ENCODE assay signal across 14 cellular contexts in the genomic region with DNA sequence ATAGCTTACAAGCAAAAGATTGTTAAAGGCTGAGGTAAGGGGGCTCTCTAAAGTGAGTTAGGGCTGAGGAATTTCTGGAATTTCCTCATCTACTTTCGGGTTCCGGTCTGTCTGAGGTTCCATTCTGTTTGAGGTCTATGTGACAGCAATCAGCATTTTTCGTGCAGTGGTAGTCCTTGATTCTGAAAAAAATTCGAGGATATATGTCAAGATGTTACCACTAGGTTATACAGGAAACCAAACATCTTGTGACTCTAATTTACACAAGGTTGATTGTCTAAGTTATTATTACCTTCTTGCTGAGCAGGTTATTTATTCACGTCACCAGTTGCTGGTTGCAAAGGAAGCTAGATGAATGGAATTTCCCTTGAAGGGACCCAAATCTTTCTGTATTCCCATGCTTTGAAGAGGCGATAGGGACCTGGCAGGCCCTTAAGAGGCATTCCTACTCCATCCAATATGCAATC. TPM values are rescaled to one million over a fixed set of nuclear protein-coding genes. Genes with fewer than 3 reads are reported as not detected.
A peak's percentile ranks its signal among the peaks of the same experiment; 100 is the strongest.
DNase-seq lines count a peak whose midpoint lies in the region; ATAC-seq and TF ChIP-seq lines count a peak whose summit lies in the region.
"Had no signal": no experiment of that assay in that cellular context is flagged by ENCODE, and none has a peak within 500 bp of the region (broad histone marks: within the 10 kb centered on the region; RNA-seq: fewer than 3 reads in every experiment).

No MANE protein-coding gene starts in this region.

- H3K4me3 Mint-ChIP-seq in endothelial cell (ENCODE audit: unreplicated experiment) = no peak overlapping the region
- H3K4me3 Mint-ChIP-seq in activated naive CD4-positive, alpha-beta T cell treated with anti-CD3 and anti-CD28 coated beads for 36 hours = no peak overlapping the region
- no peak overlapping the region for H3K4me3 Mint-ChIP-seq in activated CD4-positive, alpha-beta T cell treated with anti-CD3 and anti-CD28 coated beads, Interleukin-2, amount 10 ng/mL, durations not matched to agents 7 days and 5 days
- H3K4me3 Mint-ChIP-seq: activated CD4-positive, alpha-beta T cell treated with anti-CD3 and anti-CD28 coated beads for 36 hours; CD8-positive, alpha-beta T cell had no signal

- H4K20me1 ChIP-seq in PC-9 (ENCODE audit: insufficient read depth) = no peaks in the 10 kb centered on the region

- peaks cover 8% of the 10 kb centered on the region; the same call in 1 of the 2 replicates for H3K4me1 ChIP-seq in PC-9 (replicated peaks; ENCODE audit: insufficient read depth)
- peaks cover 20% of the 10 kb centered on the region for H3K4me1 ChIP-seq in mesodermal cell (ENCODE audit: control insufficient read depth, insufficient read depth, low read length, poor library complexity, severe bottlenecking)

- H3K36me3 ChIP-seq in PC-9 (ENCODE audit: low read depth) = no peaks in the 10 kb centered on the region
- H3K36me3 ChIP-seq in mesodermal cell (ENCODE audit: control insufficient read depth, insufficient read depth, low read length) = no peaks in the 10 kb centered on the region
- H3K36me3 ChIP-seq: thoracic aorta had no signal

- peak; percentile 76 for DNase-seq in EH (ENCODE audit: low read depth)
- DNase-seq in PC-9 = peak; percentile 22 to 33
- no peak for DNase-seq in endothelial cell (ENCODE audit: low spot score)
- DNase-seq in NCI-H446 treated with DMSO at 0.1 percent for 48 hours (lab: John Stamatoyannopoulos, UW) = no peak
- no peak for DNase-seq in activated naive CD4-positive, alpha-beta T cell treated with anti-CD3 and anti-CD28 coated beads for 36 hours
- no peak for DNase-seq in activated CD4-positive, alpha-beta T cell treated with anti-CD3 and anti-CD28 coated beads, Interleukin-2, amount 10 ng/mL, durations not matched to agents 7 days and 5 days
- DNase-seq: activated CD4-positive, alpha-beta T cell treated with anti-CD3 and anti-CD28 coated beads for 36 hours; CD8-positive, alpha-beta T cell; NCI-H1694; stimulated activated CD4-positive, alpha-beta T cell treated with anti-CD3 and anti-CD28 coated beads, Interleukin-4, amount 100 ng/mL, for 24 hours had no signal

- H2AFZ ChIP-seq in PC-9 = no peak overlapping the region

- 14% methylated on average over 1 of the region's 6 CpGs; no CpG with 5 or more reads in 1 of the 2 experiments for WGBS in mesodermal cell (ENCODE audit: insufficient coverage in 2 of 2), 2 experiments

- no peaks in the 10 kb centered on the region for H3K79me2 ChIP-seq in PC-9 (ENCODE audit: low read depth)

- 0 out of 2 replicates have a peak, but pooled peaks cover 5% of the 10 kb centered on the region for H3F3A ChIP-seq in PC-9 (ENCODE audit: insufficient read depth, low read depth)

- POLR2A ChIA-PET in PC-9 (lab: Charles Lee; ENCODE audit: unreplicated experiment) = no interaction called here
- POLR2A ChIA-PET in activated CD4-positive, alpha-beta T cell treated with anti-CD3 and anti-CD28 coated beads, Interleukin-2, amount 10 ng/mL, durations not matched to agents 7 days and 5 days (lab: Charles Lee) = no interaction called here

- CTCF ChIA-PET in PC-9 (lab: Charles Lee) = no interaction called here
- CTCF ChIA-PET in activated naive CD4-positive, alpha-beta T cell treated with anti-CD3 and anti-CD28 coated beads for 36 hours (lab: Charles Lee) = no interaction called here
- CTCF ChIA-PET in activated CD4-positive, alpha-beta T cell treated with anti-CD3 and anti-CD28 coated beads, Interleukin-2, amount 10 ng/mL, durations not matched to agents 7 days and 5 days (lab: Charles Lee) = interaction anchor here (0.6 to 1.4 kb wide), 2 partner anchors 12 to 181 kb away, joined by 3 to 5 read pairs; partner anchors contain the start of gene CD274

- TF ChIP-seq CTCF in PC-9 (conservative IDR thresholded peaks at IDR 0.05) (no peak), endothelial cell (IDR thresholded peaks at IDR 0.05; ENCODE audit: unreplicated experiment) (no peak)

- peak overlapping the region; percentile 41; the same call in 1 of the 2 replicates for H3K27ac ChIP-seq in PC-9
- H3K27ac ChIP-seq in mesodermal cell (ENCODE audit: low read depth, low read length, severe bottlenecking) = peak overlapping the region; percentile 91
- H3K27ac ChIP-seq: thoracic aorta had no signal

- peaks cover 2% of the 10 kb centered on the region for H3K27me3 Mint-ChIP-seq in endothelial cell (ENCODE audit: unreplicated experiment)
- H3K27me3 Mint-ChIP-seq in activated naive CD4-positive, alpha-beta T cell treated with anti-CD3 and anti-CD28 coated beads for 36 hours (ENCODE audit: low read depth) = no peaks in the 10 kb centered on the region
- no peaks in the 10 kb centered on the region for H3K27me3 Mint-ChIP-seq in activated CD4-positive, alpha-beta T cell treated with anti-CD3 and anti-CD28 coated beads, Interleukin-2, amount 10 ng/mL, durations not matched to agents 7 days and 5 days
- H3K27me3 Mint-ChIP-seq: activated CD4-positive, alpha-beta T cell treated with anti-CD3 and anti-CD28 coated beads for 36 hours had no signal

- peak overlapping the region; percentile 42 for H3K4me2 ChIP-seq in PC-9

- H3K4me1 Mint-ChIP-seq in endothelial cell (ENCODE audit: unreplicated experiment) = peaks cover 8% of the 10 kb centered on the region
- H3K4me1 Mint-ChIP-seq in activated naive CD4-positive, alpha-beta T cell treated with anti-CD3 and anti-CD28 coated beads for 36 hours (ENCODE audit: low read depth) = peaks cover 8% of the 10 kb centered on the region
- peaks cover 8% of the 10 kb centered on the region for H3K4me1 Mint-ChIP-seq in activated CD4-positive, alpha-beta T cell treated with anti-CD3 and anti-CD28 coated beads, Interleukin-2, amount 10 ng/mL, durations not matched to agents 7 days and 5 days

- H3K9me3 ChIP-seq in PC-9 (ENCODE audit: insufficient read depth, low read depth) (no peaks in the 10 kb centered on the region; the same call in 1 of the 2 replicates), mesodermal cell (ENCODE audit: control insufficient read depth, low read length) (no peaks in the 10 kb centered on the region)
- H3K9me3 ChIP-seq: thoracic aorta had no signal

- BruUV-seq in PC-9 (replicated peaks; lab: Mats Ljungman, UMichigan) = no TSS peak

- no peaks in the 10 kb centered on the region for H3K36me3 Mint-ChIP-seq in endothelial cell (ENCODE audit: low read depth, unreplicated experiment)
- H3K36me3 Mint-ChIP-seq in activated naive CD4-positive, alpha-beta T cell treated with anti-CD3 and anti-CD28 coated beads for 36 hours (ENCODE audit: low read depth) = no peaks in the 10 kb centered on the region
- H3K36me3 Mint-ChIP-seq in activated CD4-positive, alpha-beta T cell treated with anti-CD3 and anti-CD28 coated beads, Interleukin-2, amount 10 ng/mL, durations not matched to agents 7 days and 5 days (ENCODE audit: low read depth) = peaks cover 3% of the 10 kb centered on the region
- H3K36me3 Mint-ChIP-seq: CD8-positive, alpha-beta T cell had no signal

- intact Hi-C loops in PC-9 (cut with micrococcal nuclease; ENCODE audit: unreplicated experiment) = no loop called here
- intact Hi-C loops in activated naive CD4-positive, alpha-beta T cell treated with anti-CD3 and anti-CD28 coated beads for 36 hours (cut with micrococcal nuclease) = loop anchor here (10.0 kb wide), 1 partner anchor 156 kb away; no protein-coding TSS in a partner anchor

- H3K4me3 ChIP-seq in PC-9 = no peak overlapping the region
- no peak overlapping the region for H3K4me3 ChIP-seq in mesodermal cell (ENCODE audit: extremely low read depth, insufficient read depth, low read length, poor library complexity, severe bottlenecking)
- H3K4me3 ChIP-seq: thoracic aorta had no signal

- H3K27ac Mint-ChIP-seq in endothelial cell (ENCODE audit: unreplicated experiment) = peak overlapping the region; percentile 79
- no peak overlapping the region for H3K27ac Mint-ChIP-seq in activated naive CD4-positive, alpha-beta T cell treated with anti-CD3 and anti-CD28 coated beads for 36 hours
- H3K27ac Mint-ChIP-seq in activated CD4-positive, alpha-beta T cell treated with anti-CD3 and anti-CD28 coated beads, Interleukin-2, amount 10 ng/mL, durations not matched to agents 7 days and 5 days = no peak overlapping the region
- H3K27ac Mint-ChIP-seq: activated CD4-positive, alpha-beta T cell treated with anti-CD3 and anti-CD28 coated beads for 36 hours; CD8-positive, alpha-beta T cell had no signal

- no peak for ATAC-seq in HG02852 (IDR thresholded peaks at IDR 0.05; ENCODE audit: unreplicated experiment)
- ATAC-seq: activated CD4-positive, alpha-beta T cell treated with anti-CD3 and anti-CD28 coated beads for 36 hours; CD8-positive, alpha-beta T cell had no signal

- no peaks in the 10 kb centered on the region for H3K9me3 Mint-ChIP-seq in endothelial cell (ENCODE audit: unreplicated experiment)
- H3K9me3 Mint-ChIP-seq in activated naive CD4-positive, alpha-beta T cell treated with anti-CD3 and anti-CD28 coated beads for 36 hours = no peaks in the 10 kb centered on the region
- H3K9me3 Mint-ChIP-seq in activated CD4-positive, alpha-beta T cell treated with anti-CD3 and anti-CD28 coated beads, Interleukin-2, amount 10 ng/mL, durations not matched to agents 7 days and 5 days = peaks cover 8% of the 10 kb centered on the region
- H3K9me3 Mint-ChIP-seq: CD8-positive, alpha-beta T cell had no signal

- H3K9me2 ChIP-seq in PC-9 (ENCODE audit: insufficient read depth) = no peaks in the 10 kb centered on the region

- no peaks in the 10 kb centered on the region for H3K27me3 ChIP-seq in PC-9 (ENCODE audit: insufficient read depth, low read depth)

RNA-seq across cellular contexts. Expression of gene RLN2, which starts 35.2 kb away (rescaled TPM):
- total RNA-seq in PC-9 (2021) (1.2 and 2.9 TPM in 2 replicates), endothelial cell (ENCODE audit: unreplicated experiment) (1.4 TPM)
- 1.3 TPM for polyA plus RNA-seq in mesodermal cell (2013, experiment 1 of 2)
- 1.1 TPM for polyA plus RNA-seq in mesodermal cell (2013, experiment 2 of 2)
- 1 to 10 TPM; 3.4 to 4.0 TPM for total RNA-seq in activated naive CD4-positive, alpha-beta T cell treated with anti-CD3 and anti-CD28 coated beads for 36 hours
- 1 to 10 TPM; 2.0 to 2.3 TPM for total RNA-seq in activated CD4-positive, alpha-beta T cell treated with anti-CD3 and anti-CD28 coated beads, Interleukin-2, amount 10 ng/mL, durations not matched to agents 7 days and 5 days
- total RNA-seq: thoracic aorta had no signal
- polyA plus RNA-seq: neural cell had no signal

RNA-seq across cellular contexts. Expression of gene INSL4, which starts 38.1 kb away (rescaled TPM):
- total RNA-seq in PC-9 (2021) (not detected in 2 replicates), endothelial cell (ENCODE audit: unreplicated experiment) (not detected)
- polyA plus RNA-seq in mesodermal cell (2013, experiment 1 of 2) = not detected
- not detected for polyA plus RNA-seq in mesodermal cell (2013, experiment 2 of 2)
- total RNA-seq in activated naive CD4-positive, alpha-beta T cell treated with anti-CD3 and anti-CD28 coated beads for 36 hours = not detected
- total RNA-seq in activated CD4-positive, alpha-beta T cell treated with anti-CD3 and anti-CD28 coated beads, Interleukin-2, amount 10 ng/mL, durations not matched to agents 7 days and 5 days = not detected
- total RNA-seq: activated CD4-positive, alpha-beta T cell treated with anti-CD3 and anti-CD28 coated beads for 36 hours; CD8-positive, alpha-beta T cell; thoracic aorta had no signal
- polyA plus RNA-seq: neural cell had no signal

Comparison
In these comparisons a context has a peak if more than half of its experiments do, and no peak if none do; other contexts are left out.
1. DNase-seq: peak in EH (single experiment) and PC-9 (2 of 2); none in endothelial cell (single experiment), NCI-H446 treated with DMSO at 0.1 percent for 48 hours (single experiment), activated naive CD4-positive, alpha-beta T cell treated with anti-CD3 and anti-CD28 coated beads for 36 hours (single experiment) and activated CD4-positive, alpha-beta T cell treated with anti-CD3 and anti-CD28 coated beads, Interleukin-2, amount 10 ng/mL, durations not matched to agents 7 days and 5 days (single experiment).